1 cellular context compared by ENCODE assay signal in genomic region chr2:78967294-78967693, GRCh38.
A peak's percentile ranks its signal among the peaks of the same experiment; 100 is the strongest.
TF ChIP-seq lines count a peak whose summit lies in the region.

No MANE protein-coding gene starts in this region.

TF ChIP-seq in HepG2, 621 proteins besides CTCF, POLR2A, EP300 and RAD21 (continued from another document and continues in another):
- TF ChIP-seq, protein P1, sequence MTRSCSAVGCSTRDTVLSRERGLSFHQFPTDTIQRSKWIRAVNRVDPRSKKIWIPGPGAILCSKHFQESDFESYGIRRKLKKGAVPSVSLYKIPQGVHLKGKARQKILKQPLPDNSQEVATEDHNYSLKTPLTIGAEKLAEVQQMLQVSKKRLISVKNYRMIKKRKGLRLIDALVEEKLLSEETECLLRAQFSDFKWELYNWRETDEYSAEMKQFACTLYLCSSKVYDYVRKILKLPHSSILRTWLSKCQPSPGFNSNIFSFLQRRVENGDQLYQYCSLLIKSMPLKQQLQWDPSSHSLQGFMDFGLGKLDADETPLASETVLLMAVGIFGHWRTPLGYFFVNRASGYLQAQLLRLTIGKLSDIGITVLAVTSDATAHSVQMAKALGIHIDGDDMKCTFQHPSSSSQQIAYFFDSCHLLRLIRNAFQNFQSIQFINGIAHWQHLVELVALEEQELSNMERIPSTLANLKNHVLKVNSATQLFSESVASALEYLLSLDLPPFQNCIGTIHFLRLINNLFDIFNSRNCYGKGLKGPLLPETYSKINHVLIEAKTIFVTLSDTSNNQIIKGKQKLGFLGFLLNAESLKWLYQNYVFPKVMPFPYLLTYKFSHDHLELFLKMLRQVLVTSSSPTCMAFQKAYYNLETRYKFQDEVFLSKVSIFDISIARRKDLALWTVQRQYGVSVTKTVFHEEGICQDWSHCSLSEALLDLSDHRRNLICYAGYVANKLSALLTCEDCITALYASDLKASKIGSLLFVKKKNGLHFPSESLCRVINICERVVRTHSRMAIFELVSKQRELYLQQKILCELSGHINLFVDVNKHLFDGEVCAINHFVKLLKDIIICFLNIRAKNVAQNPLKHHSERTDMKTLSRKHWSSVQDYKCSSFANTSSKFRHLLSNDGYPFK (CRISPR knock-in tag; IDR thresholded peaks at IDR 0.05; ENCODE audit: borderline replicate concordance) = no peak
- TF ChIP-seq, protein P2, sequence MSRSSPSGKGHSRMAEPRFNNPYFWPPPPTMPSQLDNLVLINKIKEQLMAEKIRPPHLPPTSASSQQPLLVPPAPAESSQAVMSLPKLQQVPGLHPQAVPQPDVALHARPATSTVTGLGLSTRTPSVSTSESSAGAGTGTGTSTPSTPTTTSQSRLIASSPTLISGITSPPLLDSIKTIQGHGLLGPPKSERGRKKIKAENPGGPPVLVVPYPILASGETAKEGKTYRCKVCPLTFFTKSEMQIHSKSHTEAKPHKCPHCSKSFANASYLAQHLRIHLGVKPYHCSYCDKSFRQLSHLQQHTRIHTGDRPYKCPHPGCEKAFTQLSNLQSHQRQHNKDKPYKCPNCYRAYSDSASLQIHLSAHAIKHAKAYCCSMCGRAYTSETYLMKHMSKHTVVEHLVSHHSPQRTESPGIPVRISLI (CRISPR knock-in tag; IDR thresholded peaks at IDR 0.05; ENCODE audit: borderline replicate concordance) = no peak
- no peak for TF ChIP-seq PRPF4 (IDR thresholded peaks at IDR 0.05; ENCODE audit: low read depth, low read length, poor library complexity, severe bottlenecking)
- TF ChIP-seq RARA (CRISPR knock-in tag; IDR thresholded peaks at IDR 0.05) = peak; percentile 92
- TF ChIP-seq MBNL3 (CRISPR knock-in tag; conservative IDR thresholded peaks at IDR 0.05) = no peak
- no peak for TF ChIP-seq STAG1 (CRISPR knock-in tag; IDR thresholded peaks at IDR 0.05)
- no peak for TF ChIP-seq ATF7 (IDR thresholded peaks at IDR 0.05)
- TF ChIP-seq ATF7 (CRISPR knock-in tag; IDR thresholded peaks at IDR 0.05) = no peak
- TF ChIP-seq ZNF556 (CRISPR knock-in tag; IDR thresholded peaks at IDR 0.05; ENCODE audit: borderline replicate concordance) = peak; percentile 38; the same call in 1 of the 2 replicates
- no peak for TF ChIP-seq ZNF496 (CRISPR knock-in tag; IDR thresholded peaks at IDR 0.05; ENCODE audit: insufficient replicate concordance)
- no peak for TF ChIP-seq REPIN1 (CRISPR knock-in tag; IDR thresholded peaks at IDR 0.05; ENCODE audit: borderline replicate concordance, low read depth)
- no peak for TF ChIP-seq MXD4 (CRISPR knock-in tag; IDR thresholded peaks at IDR 0.05)
- no peak for TF ChIP-seq JARID2 (CRISPR knock-in tag; IDR thresholded peaks at IDR 0.05; ENCODE audit: insufficient replicate concordance)
- no peak for TF ChIP-seq KLF11 (CRISPR knock-in tag; IDR thresholded peaks at IDR 0.05)
- TF ChIP-seq MYPOP (CRISPR knock-in tag; IDR thresholded peaks at IDR 0.05) = no peak
- TF ChIP-seq NR2C2 (CRISPR knock-in tag; IDR thresholded peaks at IDR 0.05; ENCODE audit: borderline replicate concordance) = peak; percentile 68; the same call in 1 of the 2 replicates
- no peak for TF ChIP-seq STAT6 (CRISPR knock-in tag; IDR thresholded peaks at IDR 0.05; ENCODE audit: borderline replicate concordance)
- peak; percentile 44; the same call in 1 of the 2 replicates for TF ChIP-seq YEATS2 (CRISPR knock-in tag; IDR thresholded peaks at IDR 0.05; ENCODE audit: borderline replicate concordance)
- TF ChIP-seq, protein P3, sequence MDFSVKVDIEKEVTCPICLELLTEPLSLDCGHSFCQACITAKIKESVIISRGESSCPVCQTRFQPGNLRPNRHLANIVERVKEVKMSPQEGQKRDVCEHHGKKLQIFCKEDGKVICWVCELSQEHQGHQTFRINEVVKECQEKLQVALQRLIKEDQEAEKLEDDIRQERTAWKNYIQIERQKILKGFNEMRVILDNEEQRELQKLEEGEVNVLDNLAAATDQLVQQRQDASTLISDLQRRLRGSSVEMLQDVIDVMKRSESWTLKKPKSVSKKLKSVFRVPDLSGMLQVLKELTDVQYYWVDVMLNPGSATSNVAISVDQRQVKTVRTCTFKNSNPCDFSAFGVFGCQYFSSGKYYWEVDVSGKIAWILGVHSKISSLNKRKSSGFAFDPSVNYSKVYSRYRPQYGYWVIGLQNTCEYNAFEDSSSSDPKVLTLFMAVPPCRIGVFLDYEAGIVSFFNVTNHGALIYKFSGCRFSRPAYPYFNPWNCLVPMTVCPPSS (IDR thresholded peaks at IDR 0.05) = no peak
- TF ChIP-seq ISX (CRISPR knock-in tag; conservative IDR thresholded peaks at IDR 0.05) = no peak
- TF ChIP-seq GTF2F1 (IDR thresholded peaks at IDR 0.05; ENCODE audit: low read length) = no peak
- no peak for TF ChIP-seq NBN (conservative IDR thresholded peaks at IDR 0.05)
- TF ChIP-seq ZC3H4 (CRISPR knock-in tag; IDR thresholded peaks at IDR 0.05; ENCODE audit: borderline replicate concordance) = no peak
- TF ChIP-seq ATAD3A (CRISPR knock-in tag; IDR thresholded peaks at IDR 0.05) = no peak
- TF ChIP-seq, protein P4, sequence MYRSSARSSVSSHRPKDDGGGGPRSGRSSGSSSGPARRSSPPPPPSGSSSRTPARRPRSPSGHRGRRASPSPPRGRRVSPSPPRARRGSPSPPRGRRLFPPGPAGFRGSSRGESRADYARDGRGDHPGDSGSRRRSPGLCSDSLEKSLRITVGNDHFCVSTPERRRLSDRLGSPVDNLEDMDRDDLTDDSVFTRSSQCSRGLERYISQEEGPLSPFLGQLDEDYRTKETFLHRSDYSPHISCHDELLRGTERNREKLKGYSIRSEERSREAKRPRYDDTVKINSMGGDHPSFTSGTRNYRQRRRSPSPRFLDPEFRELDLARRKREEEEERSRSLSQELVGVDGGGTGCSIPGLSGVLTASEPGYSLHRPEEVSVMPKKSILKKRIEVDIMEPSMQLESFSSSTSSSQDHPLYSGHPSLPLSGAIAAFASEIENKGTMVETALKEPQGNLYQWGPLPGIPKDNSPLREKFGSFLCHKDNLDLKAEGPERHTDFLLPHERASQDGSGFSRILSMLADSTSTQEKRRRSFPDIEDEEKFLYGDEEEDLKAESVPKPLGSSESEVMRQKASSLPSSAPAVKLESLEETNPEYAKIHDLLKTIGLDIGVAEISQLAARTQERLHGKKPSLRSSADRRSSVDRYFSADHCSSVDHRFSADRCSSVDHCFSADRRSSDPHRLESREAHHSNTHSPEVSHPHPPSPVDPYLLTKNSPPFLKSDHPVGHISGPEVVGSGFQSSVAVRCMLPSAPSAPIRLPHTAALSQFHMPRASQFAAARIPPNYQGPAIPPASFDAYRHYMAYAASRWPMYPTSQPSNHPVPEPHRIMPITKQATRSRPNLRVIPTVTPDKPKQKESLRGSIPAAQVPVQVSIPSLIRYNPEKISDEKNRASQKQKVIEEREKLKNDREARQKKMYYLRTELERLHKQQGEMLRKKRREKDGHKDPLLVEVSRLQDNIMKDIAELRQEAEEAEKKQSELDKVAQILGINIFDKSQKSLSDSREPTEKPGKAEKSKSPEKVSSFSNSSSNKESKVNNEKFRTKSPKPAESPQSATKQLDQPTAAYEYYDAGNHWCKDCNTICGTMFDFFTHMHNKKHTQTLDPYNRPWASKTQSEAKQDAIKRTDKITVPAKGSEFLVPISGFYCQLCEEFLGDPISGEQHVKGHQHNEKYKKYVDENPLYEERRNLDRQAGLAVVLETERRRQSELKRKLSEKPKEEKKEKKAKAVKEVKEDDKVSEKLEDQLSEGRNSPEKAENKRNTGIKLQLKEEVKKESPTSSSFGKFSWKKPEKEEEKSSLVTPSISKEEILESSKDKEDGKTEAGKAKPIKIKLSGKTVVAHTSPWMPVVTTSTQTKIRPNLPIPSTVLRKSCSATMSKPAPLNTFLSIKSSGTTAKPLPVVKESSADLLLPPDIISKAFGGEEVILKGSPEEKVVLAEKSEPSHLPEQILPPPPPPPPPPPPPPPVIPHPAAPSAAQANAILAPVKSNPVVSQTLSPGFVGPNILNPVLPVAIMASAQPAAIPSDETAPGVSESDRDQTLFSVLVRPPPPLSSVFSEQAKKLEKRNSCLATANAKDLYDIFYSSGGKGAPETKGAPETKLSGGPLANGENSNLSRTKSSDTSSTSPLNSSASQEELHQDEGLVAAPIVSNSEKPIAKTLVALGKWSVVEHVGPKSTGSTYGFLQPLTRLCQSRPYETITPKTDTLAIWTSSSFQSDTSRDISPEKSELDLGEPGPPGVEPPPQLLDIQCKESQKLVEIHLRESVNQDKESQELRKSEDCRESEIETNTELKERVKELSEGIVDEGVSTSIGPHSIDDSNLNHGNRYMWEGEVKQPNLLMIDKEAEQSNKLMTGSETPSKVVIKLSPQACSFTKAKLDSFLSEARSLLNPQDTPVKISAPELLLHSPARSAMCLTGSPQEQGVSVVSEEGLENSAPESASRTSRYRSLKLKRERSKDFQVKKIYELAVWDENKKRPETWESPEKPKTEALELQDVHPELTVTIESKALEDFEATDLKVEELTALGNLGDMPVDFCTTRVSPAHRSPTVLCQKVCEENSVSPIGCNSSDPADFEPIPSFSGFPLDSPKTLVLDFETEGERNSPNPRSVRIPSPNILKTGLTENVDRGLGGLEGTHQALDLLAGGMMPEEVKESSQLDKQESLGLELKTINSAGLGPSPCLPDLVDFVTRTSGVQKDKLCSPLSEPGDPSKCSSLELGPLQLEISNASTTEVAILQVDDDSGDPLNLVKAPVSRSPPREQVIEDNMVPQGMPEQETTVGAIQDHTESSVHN (CRISPR knock-in tag; IDR thresholded peaks at IDR 0.05) = no peak
- no peak for TF ChIP-seq ZC3H13 (CRISPR knock-in tag; IDR thresholded peaks at IDR 0.05)
- no peak for TF ChIP-seq MXI1 (IDR thresholded peaks at IDR 0.05; ENCODE audit: borderline replicate concordance, low read depth, low read length)
- no peak for TF ChIP-seq U2AF1 (optimal IDR thresholded peaks at IDR 0.05; ENCODE audit: low read depth, low read length)
- TF ChIP-seq ZNF709 (CRISPR knock-in tag; IDR thresholded peaks at IDR 0.05) = no peak
- peak; percentile 57; the same call in 1 of the 2 replicates for TF ChIP-seq CEBPG (CRISPR knock-in tag; IDR thresholded peaks at IDR 0.05)
- TF ChIP-seq, protein P5, sequence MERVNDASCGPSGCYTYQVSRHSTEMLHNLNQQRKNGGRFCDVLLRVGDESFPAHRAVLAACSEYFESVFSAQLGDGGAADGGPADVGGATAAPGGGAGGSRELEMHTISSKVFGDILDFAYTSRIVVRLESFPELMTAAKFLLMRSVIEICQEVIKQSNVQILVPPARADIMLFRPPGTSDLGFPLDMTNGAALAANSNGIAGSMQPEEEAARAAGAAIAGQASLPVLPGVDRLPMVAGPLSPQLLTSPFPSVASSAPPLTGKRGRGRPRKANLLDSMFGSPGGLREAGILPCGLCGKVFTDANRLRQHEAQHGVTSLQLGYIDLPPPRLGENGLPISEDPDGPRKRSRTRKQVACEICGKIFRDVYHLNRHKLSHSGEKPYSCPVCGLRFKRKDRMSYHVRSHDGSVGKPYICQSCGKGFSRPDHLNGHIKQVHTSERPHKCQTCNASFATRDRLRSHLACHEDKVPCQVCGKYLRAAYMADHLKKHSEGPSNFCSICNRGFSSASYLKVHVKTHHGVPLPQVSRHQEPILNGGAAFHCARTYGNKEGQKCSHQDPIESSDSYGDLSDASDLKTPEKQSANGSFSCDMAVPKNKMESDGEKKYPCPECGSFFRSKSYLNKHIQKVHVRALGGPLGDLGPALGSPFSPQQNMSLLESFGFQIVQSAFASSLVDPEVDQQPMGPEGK (CRISPR knock-in tag; IDR thresholded peaks at IDR 0.05) = no peak
- TF ChIP-seq MTA3 (CRISPR knock-in tag; IDR thresholded peaks at IDR 0.05) = no peak
- TF ChIP-seq MLXIP (CRISPR knock-in tag; IDR thresholded peaks at IDR 0.05; ENCODE audit: borderline replicate concordance) = no peak
- no peak for TF ChIP-seq TAF15 (IDR thresholded peaks at IDR 0.05; ENCODE audit: low read depth, low read length, poor library complexity, severe bottlenecking)
- no peak for TF ChIP-seq BRCA1 (CRISPR knock-in tag; IDR thresholded peaks at IDR 0.05)
- TF ChIP-seq ZNF790 (CRISPR knock-in tag; IDR thresholded peaks at IDR 0.05; ENCODE audit: borderline replicate concordance) = no peak
- no peak for TF ChIP-seq NR2F2 (IDR thresholded peaks at IDR 0.05; ENCODE audit: borderline replicate concordance, low read depth)
- TF ChIP-seq TBP (CRISPR knock-in tag; IDR thresholded peaks at IDR 0.05) = no peak
- TF ChIP-seq THAP11 (CRISPR knock-in tag; IDR thresholded peaks at IDR 0.05) = peak; percentile 52
- TF ChIP-seq KLF12 (CRISPR knock-in tag; IDR thresholded peaks at IDR 0.05; ENCODE audit: borderline replicate concordance) = no peak
- TF ChIP-seq SALL2 (CRISPR knock-in tag; IDR thresholded peaks at IDR 0.05) = no peak
